25 cellular contexts compared by ENCODE assay signal in the genomic region with DNA sequence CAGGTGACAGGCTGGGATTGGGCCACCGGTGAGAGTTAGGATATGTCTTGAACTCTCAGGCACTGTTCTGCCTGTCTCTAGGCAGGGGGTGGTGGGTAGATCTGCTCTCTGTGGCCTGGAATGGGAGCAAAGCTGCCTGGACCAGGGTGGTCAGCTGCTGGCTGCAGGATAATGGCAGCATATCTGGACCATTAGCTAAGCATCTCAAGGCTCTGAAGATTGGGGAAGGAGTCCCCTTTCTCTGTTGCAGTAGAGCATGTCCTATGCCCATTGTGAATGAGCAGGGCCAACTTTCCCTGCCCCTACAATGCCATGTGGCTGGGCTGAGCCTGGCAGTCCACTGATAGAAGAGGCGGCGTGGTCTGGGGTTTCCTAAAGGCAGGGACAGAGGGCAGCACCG. TPM values are rescaled to one million over a fixed set of nuclear protein-coding genes. Genes with fewer than 3 reads are reported as not detected.
"Had no signal": no experiment of that assay in that cellular context is flagged by ENCODE, and none has a peak within 500 bp of the region (broad histone marks: within the 10 kb centered on the region; RNA-seq: fewer than 3 reads in every experiment).

No MANE protein-coding gene starts in this region.

- H3K27ac Mint-ChIP-seq: activated CD4-positive, alpha-beta memory T cell treated with anti-CD3 and anti-CD28 coated beads for 36 hours had no signal

- H3K36me3 ChIP-seq: gastrocnemius medialis, left lung, ovary, tibial nerve had no signal

- H3K27me3 Mint-ChIP-seq: activated CD4-positive, alpha-beta memory T cell treated with anti-CD3 and anti-CD28 coated beads for 36 hours; stimulated activated naive CD8-positive, alpha-beta T cell treated with anti-CD3 and anti-CD28 coated beads, Interleukin-15, Interleukin-2, amounts not matched to agents 100 ng/mL and 50 ng/mL, for 24 hours had no signal

- H3K9me3 ChIP-seq: gastrocnemius medialis, left lung, ovary, psoas muscle, tibial nerve had no signal

- H3K27me3 ChIP-seq: ovary, tibial nerve had no signal

- H3K4me3 ChIP-seq: gastrocnemius medialis, left lung, ovary, psoas muscle, tibial nerve had no signal

- H3K36me3 Mint-ChIP-seq: activated CD4-positive, alpha-beta memory T cell treated with anti-CD3 and anti-CD28 coated beads for 36 hours; activated CD8-positive, alpha-beta memory T cell treated with anti-CD3 and anti-CD28 coated beads, Interleukin-2, amount 10 ng/mL, durations not matched to agents 7 days and 5 days; activated naive CD4-positive, alpha-beta T cell treated with anti-CD3 and anti-CD28 coated beads, Interleukin-2, amount 10 ng/mL, durations not matched to agents 7 days and 5 days; brain; natural killer cell; T-cell had no signal

- H3K27ac ChIP-seq: gastrocnemius medialis, left lung, ovary, psoas muscle, tibial nerve had no signal

- DNase-seq: activated CD4-positive, alpha-beta memory T cell treated with anti-CD3 and anti-CD28 coated beads for 36 hours; activated CD4-positive, alpha-beta T cell treated with anti-CD3 and anti-CD28 coated beads for 1 hour; activated CD8-positive, alpha-beta memory T cell treated with anti-CD3 and anti-CD28 coated beads, Interleukin-2, amount 10 ng/mL, durations not matched to agents 7 days and 5 days; activated effector memory CD4-positive, alpha-beta T cell treated with anti-CD3 and anti-CD28 coated beads, Interleukin-2, amount 50 U/mL, for 16 hours; activated naive CD4-positive, alpha-beta T cell treated with anti-CD3 and anti-CD28 coated beads, Interleukin-2, amount 10 ng/mL, durations not matched to agents 7 days and 5 days; activated T-cell treated with anti-CD3 and anti-CD28 coated beads for 4 hours; aorta; effector memory CD8-positive, alpha-beta T cell; gastrocnemius medialis; kidney glomerular epithelial cell; left lung; natural killer cell; ovary; psoas muscle; right cardiac atrium; stimulated activated CD4-positive, alpha-beta T cell treated with anti-CD3 and anti-CD28 coated beads, Interleukin-12 subunit alpha, Interleukin-12 subunit beta, amount 100 ng/mL, for 4 hours; stimulated activated CD4-positive, alpha-beta T cell treated with anti-CD3 and anti-CD28 coated beads, Interleukin-4, amount 100 ng/mL, for 4 hours; substantia nigra; T-cell had no signal

- ATAC-seq: effector memory CD8-positive, alpha-beta T cell; esophagus mucosa; gastrocnemius medialis; natural killer cell; psoas muscle had no signal

- H3K4me1 ChIP-seq: gastrocnemius medialis, psoas muscle had no signal

- H3K9me3 Mint-ChIP-seq: activated CD4-positive, alpha-beta memory T cell treated with anti-CD3 and anti-CD28 coated beads for 36 hours; activated naive CD4-positive, alpha-beta T cell treated with anti-CD3 and anti-CD28 coated beads, Interleukin-2, amount 10 ng/mL, durations not matched to agents 7 days and 5 days; brain; effector memory CD8-positive, alpha-beta T cell; natural killer cell; stimulated activated naive CD8-positive, alpha-beta T cell treated with anti-CD3 and anti-CD28 coated beads, Interleukin-15, Interleukin-2, amounts not matched to agents 100 ng/mL and 50 ng/mL, for 24 hours; T-cell had no signal

- H3K4me3 Mint-ChIP-seq: activated CD4-positive, alpha-beta memory T cell treated with anti-CD3 and anti-CD28 coated beads for 36 hours; activated CD8-positive, alpha-beta memory T cell treated with anti-CD3 and anti-CD28 coated beads, Interleukin-2, amount 10 ng/mL, durations not matched to agents 7 days and 5 days; activated naive CD4-positive, alpha-beta T cell treated with anti-CD3 and anti-CD28 coated beads, Interleukin-2, amount 10 ng/mL, durations not matched to agents 7 days and 5 days; natural killer cell; stimulated activated naive CD8-positive, alpha-beta T cell treated with anti-CD3 and anti-CD28 coated beads, Interleukin-15, Interleukin-2, amounts not matched to agents 100 ng/mL and 50 ng/mL, for 24 hours had no signal

RNA-seq across cellular contexts. Expression of a gene that starts 34.6 kb away (rescaled TPM):
- total RNA-seq: endothelial cell of umbilical vein, lung microvascular endothelial cell had no signal
